Comparison of ENCODE assay signal across 14 cellular contexts in the genomic region with DNA sequence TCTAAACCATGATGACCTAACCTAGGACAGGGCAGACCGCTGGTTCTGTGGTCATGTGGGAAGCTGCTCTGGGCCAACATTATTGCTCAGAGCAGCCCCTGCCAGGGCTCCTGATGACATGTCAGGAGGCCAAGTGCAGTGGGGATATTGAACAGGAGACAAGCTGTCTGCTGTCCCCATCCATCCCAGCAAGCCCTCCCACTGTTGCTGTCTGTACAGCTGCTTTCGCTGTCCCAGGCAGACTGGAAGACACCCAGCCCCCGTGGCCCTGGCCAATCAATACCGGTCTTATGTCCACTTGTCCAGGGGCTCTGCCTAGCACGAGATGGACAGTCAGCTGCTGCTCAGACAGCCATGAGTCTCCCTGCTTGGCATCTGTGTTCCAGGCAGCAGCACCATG. TPM values are rescaled to one million over a fixed set of nuclear protein-coding genes. Genes with fewer than 3 reads are reported as not detected.
DNase-seq lines count a peak whose midpoint lies in the region; ATAC-seq lines count a peak whose summit lies in the region.
"Had no signal": no experiment of that assay in that cellular context is flagged by ENCODE, and none has a peak within 500 bp of the region (broad histone marks: within the 10 kb centered on the region; RNA-seq: fewer than 3 reads in every experiment).

No MANE protein-coding gene starts in this region.

- H3K4me3 ChIP-seq in SJCRH30 = no peak overlapping the region
- no peak overlapping the region for H3K4me3 ChIP-seq in H7 (ENCODE audit: insufficient read depth, low read depth, low read length)
- H3K4me3 ChIP-seq in aorta (ENCODE audit: low read length in 2 of 2) = no peak overlapping the region
- H3K4me3 ChIP-seq: hepatocyte, neural progenitor cell had no signal

- DNase-seq in Ammon's horn (ENCODE audit: low spot score) = peak; percentile 95
- peak; percentile 75 to 82 for DNase-seq in SJCRH30
- DNase-seq in head of caudate nucleus = peak; percentile 74 to 98 (median 89)
- DNase-seq in nucleus accumbens (lab: John Stamatoyannopoulos, UW) = peak in 54 of 56 donors; percentile 9 to 97 (median 84)
- no peak for DNase-seq in HuH-7.5 (ENCODE audit: low spot score)
- no peak for DNase-seq in H7
- no peak for DNase-seq in aorta
- DNase-seq: activated CD4-positive, alpha-beta memory T cell treated with anti-CD3 and anti-CD28 coated beads for 36 hours; NCI-H1105 treated with DMSO at 0.1 percent for 48 hours; NCI-H510A treated with DMSO at 0.1 percent for 48 hours had no signal

- 57 to 67% methylated on average over 5 of the region's 5 CpGs for WGBS in aorta, 2 donors

- H3K36me3 ChIP-seq in SJCRH30 (no peaks in the 10 kb centered on the region), H7 (replicated peaks; ENCODE audit: control insufficient read depth, insufficient read depth, low read length) (no peaks in the 10 kb centered on the region), aorta (ENCODE audit: control insufficient read depth in 1 of 2, insufficient read depth in 2 of 2, low read length in 1 of 2) (no peaks in the 10 kb centered on the region)
- H3K36me3 ChIP-seq: neural progenitor cell had no signal

- H3K27ac ChIP-seq in SJCRH30 (peak overlapping the region; percentile 10; the same call in 1 of the 2 replicates), aorta (ENCODE audit: low read depth in 1 of 2, low read length in 2 of 2) (no peak overlapping the region)
- H3K27ac ChIP-seq: hepatocyte, neural progenitor cell, RWPE1 had no signal

- intact Hi-C loops in head of caudate nucleus (cut with DNase I) = no loop called here
- intact Hi-C loops in aorta (cut with DNase I) = no loop called here

- ATAC-seq in GM18907 (IDR thresholded peaks at IDR 0.05; ENCODE audit: unreplicated experiment) (no peak), aorta (ENCODE audit: low FRiP score) (no peak)

- H3K27me3 ChIP-seq in SJCRH30 (no peaks in the 10 kb centered on the region), H7 (ENCODE audit: control insufficient read depth, insufficient read depth, low read length) (no peaks in the 10 kb centered on the region), aorta (ENCODE audit: control insufficient read depth in 1 of 2, insufficient read depth in 2 of 2, low read length in 1 of 2) (no peaks in the 10 kb centered on the region)
- H3K27me3 ChIP-seq: hepatocyte, neural progenitor cell had no signal

- H3K9me3 ChIP-seq in SJCRH30 (replicated peaks) = no peaks in the 10 kb centered on the region
- no peaks in the 10 kb centered on the region for H3K9me3 ChIP-seq in aorta (ENCODE audit: control insufficient read depth, low read length)

- H3K4me1 ChIP-seq in SJCRH30 = peaks cover 16% of the 10 kb centered on the region
- no peaks in the 10 kb centered on the region for H3K4me1 ChIP-seq in aorta (ENCODE audit: control insufficient read depth in 1 of 2, insufficient read depth in 2 of 2, low read length in 2 of 2)
- H3K4me1 ChIP-seq: neural progenitor cell had no signal

RNA-seq across cellular contexts. Expression of gene FNDC1, which starts 43.2 kb away (rescaled TPM):
- total RNA-seq in SJCRH30 (2014; rRNA removed; shearing (Covaris generic)) = not detected in 2 replicates
- 0.11 TPM in 1 of 2 replicates, not detected in the other for total RNA-seq in H7 (2014; rRNA removed; shearing (Covaris generic))
- total RNA-seq in aorta = 1 to 10 TPM; 1.4 to 2.5 TPM
- under 1 TPM; 0.38 to 0.82 TPM for polyA plus RNA-seq in aorta
- total RNA-seq: activated CD4-positive, alpha-beta memory T cell treated with anti-CD3 and anti-CD28 coated beads for 36 hours had no signal

Comparison
In these comparisons a context has a peak if more than half of its experiments do, and no peak if none do; other contexts are left out.
1. DNase-seq: peak in Ammon's horn (single experiment), SJCRH30 (2 of 2), head of caudate nucleus (42 of 42) and nucleus accumbens (54 of 56); none in HuH-7.5 (single experiment), H7 (single experiment) and aorta (0 of 2).